In genomic region chr13:97848886-97849285, GRCh38 we compare ENCODE assay signal across 19 cellular contexts.
"Had no signal": no experiment of that assay in that cellular context is flagged by ENCODE, and none has a peak within 500 bp of the region (broad histone marks: within the 10 kb centered on the region; RNA-seq: fewer than 3 reads in every experiment).

No MANE protein-coding gene starts in this region.

- H3K9me3 ChIP-seq: lower lobe of right lung, tibial nerve, uterus had no signal

- H3K4me1 ChIP-seq: lower lobe of right lung, uterus had no signal

- H3K27me3 ChIP-seq: cardiac muscle cell, tibial nerve, uterus had no signal

- H3K27ac ChIP-seq: cardiac muscle cell, epithelial cell of prostate, lower lobe of right lung, tibial nerve, uterus had no signal

- ATAC-seq: effector memory CD8-positive, alpha-beta T cell; lower lobe of right lung; stimulated activated naive CD8-positive, alpha-beta T cell treated with anti-CD3 and anti-CD28 coated beads, Interleukin-15, Interleukin-2, amounts not matched to agents 100 U/mL and 50 U/mL, for 24 hours had no signal

- H3K36me3 ChIP-seq: cardiac muscle cell, lower lobe of right lung, tibial nerve, uterus had no signal

- H3K4me3 ChIP-seq: cardiac muscle cell, lower lobe of right lung, tibial nerve, uterus had no signal

- DNase-seq: activated CD4-positive, alpha-beta memory T cell treated with anti-CD3 and anti-CD28 coated beads for 36 hours; activated CD4-positive, alpha-beta T cell treated with anti-CD3 and anti-CD28 coated beads for 4 hours; activated gamma-delta T cell treated with Interleukin-2 at 50 U/mL for 16 hours; activated T-cell treated with anti-CD3 and anti-CD28 coated beads for 4 hours; amniotic stem cell; effector memory CD8-positive, alpha-beta T cell; foreskin melanocyte; lower lobe of right lung; nephron progenitor cell; nucleus accumbens; posterior cingulate gyrus; retina; stimulated activated naive CD8-positive, alpha-beta T cell treated with anti-CD3 and anti-CD28 coated beads, Interleukin-15, Interleukin-2, amounts not matched to agents 100 U/mL and 50 U/mL, for 24 hours; substantia nigra; T-helper 2 cell; uterus had no signal
